ENCODE assay signal across 14 cellular contexts in genomic region chrX:19827088-19827487, GRCh38.
A peak's percentile ranks its signal among the peaks of the same experiment; 100 is the strongest.
DNase-seq lines count a peak whose midpoint lies in the region; ATAC-seq and TF ChIP-seq lines count a peak whose summit lies in the region.
"Had no signal": no experiment of that assay in that cellular context is flagged by ENCODE, and none has a peak within 500 bp of the region (broad histone marks: within the 10 kb centered on the region; RNA-seq: fewer than 3 reads in every experiment).

No MANE protein-coding gene starts in this region.

- no peaks in the 10 kb centered on the region for H3K36me3 ChIP-seq in uterus
- H3K36me3 ChIP-seq: heart right ventricle, Peyer's patch had no signal

- peak overlapping the region; percentile 88 for H3K27ac Mint-ChIP-seq in activated naive CD4-positive, alpha-beta T cell treated with anti-CD3 and anti-CD28 coated beads, Interleukin-2, amount 10 ng/mL, durations not matched to agents 7 days and 5 days
- H3K27ac Mint-ChIP-seq in activated B cell treated with CpG ODN at 0.5 μM for 24 hours, result peak overlapping the region; percentile 76
- H3K27ac Mint-ChIP-seq in endothelial cell (ENCODE audit: unreplicated experiment), result peak overlapping the region; percentile 61
- peak overlapping the region; percentile 20 to 71 for H3K27ac Mint-ChIP-seq in stimulated activated naive CD8-positive, alpha-beta T cell treated with anti-CD3 and anti-CD28 coated beads, Interleukin-15, amount 100 ng/mL, for 72 hours

- no peaks in the 10 kb centered on the region for H3K27me3 Mint-ChIP-seq in activated naive CD4-positive, alpha-beta T cell treated with anti-CD3 and anti-CD28 coated beads, Interleukin-2, amount 10 ng/mL, durations not matched to agents 7 days and 5 days
- H3K27me3 Mint-ChIP-seq in activated B cell treated with CpG ODN at 0.5 μM for 24 hours, result no peaks in the 10 kb centered on the region
- H3K27me3 Mint-ChIP-seq in endothelial cell (ENCODE audit: unreplicated experiment), result no peaks in the 10 kb centered on the region
- H3K27me3 Mint-ChIP-seq in stimulated activated naive CD8-positive, alpha-beta T cell treated with anti-CD3 and anti-CD28 coated beads, Interleukin-15, amount 100 ng/mL, for 72 hours, result no peaks in the 10 kb centered on the region

- H3K36me3 Mint-ChIP-seq in activated naive CD4-positive, alpha-beta T cell treated with anti-CD3 and anti-CD28 coated beads, Interleukin-2, amount 10 ng/mL, durations not matched to agents 7 days and 5 days, result peaks cover 7% of the 10 kb centered on the region
- H3K36me3 Mint-ChIP-seq in activated B cell treated with CpG ODN at 0.5 μM for 24 hours (ENCODE audit: low read depth) (peaks cover 16% of the 10 kb centered on the region), endothelial cell (ENCODE audit: low read depth, unreplicated experiment) (peaks cover 8% of the 10 kb centered on the region)

- H3K27me3 ChIP-seq in uterus, result no peaks in the 10 kb centered on the region
- H3K27me3 ChIP-seq: heart right ventricle, Peyer's patch had no signal

- no peaks in the 10 kb centered on the region for H3K9me3 Mint-ChIP-seq in activated naive CD4-positive, alpha-beta T cell treated with anti-CD3 and anti-CD28 coated beads, Interleukin-2, amount 10 ng/mL, durations not matched to agents 7 days and 5 days
- H3K9me3 Mint-ChIP-seq in activated B cell treated with CpG ODN at 0.5 μM for 24 hours (no peaks in the 10 kb centered on the region), endothelial cell (ENCODE audit: unreplicated experiment) (no peaks in the 10 kb centered on the region)
- no peaks in the 10 kb centered on the region for H3K9me3 Mint-ChIP-seq in stimulated activated naive CD8-positive, alpha-beta T cell treated with anti-CD3 and anti-CD28 coated beads, Interleukin-15, amount 100 ng/mL, for 72 hours

- H3K4me1 Mint-ChIP-seq in activated naive CD4-positive, alpha-beta T cell treated with anti-CD3 and anti-CD28 coated beads, Interleukin-2, amount 10 ng/mL, durations not matched to agents 7 days and 5 days, result peaks cover 47% of the 10 kb centered on the region
- H3K4me1 Mint-ChIP-seq in activated B cell treated with CpG ODN at 0.5 μM for 24 hours (peaks cover 31% of the 10 kb centered on the region), endothelial cell (ENCODE audit: unreplicated experiment) (peaks cover 20% of the 10 kb centered on the region)
- peaks cover 29% of the 10 kb centered on the region for H3K4me1 Mint-ChIP-seq in stimulated activated naive CD8-positive, alpha-beta T cell treated with anti-CD3 and anti-CD28 coated beads, Interleukin-15, amount 100 ng/mL, for 72 hours

- POLR2A ChIA-PET in activated B cell treated with CpG ODN at 0.5 μM for 24 hours (lab: Charles Lee), result interaction anchor here (1.0 to 1.5 kb wide), 3 partner anchors 13 to 44 kb away, joined by 3 to 4 read pairs (median 4); no protein-coding TSS in a partner anchor

- H3K4me3 Mint-ChIP-seq in activated naive CD4-positive, alpha-beta T cell treated with anti-CD3 and anti-CD28 coated beads, Interleukin-2, amount 10 ng/mL, durations not matched to agents 7 days and 5 days, result peak overlapping the region; percentile 34
- peak overlapping the region; percentile 38 for H3K4me3 Mint-ChIP-seq in activated B cell treated with CpG ODN at 0.5 μM for 24 hours
- H3K4me3 Mint-ChIP-seq in endothelial cell (ENCODE audit: unreplicated experiment), result no peak overlapping the region
- H3K4me3 Mint-ChIP-seq in stimulated activated naive CD8-positive, alpha-beta T cell treated with anti-CD3 and anti-CD28 coated beads, Interleukin-15, amount 100 ng/mL, for 72 hours, result peak overlapping the region; percentile 35 to 42

- no peaks in the 10 kb centered on the region for H3K9me3 ChIP-seq in uterus
- H3K9me3 ChIP-seq: Peyer's patch had no signal

- H3K27ac ChIP-seq in uterus, result no peak overlapping the region

- DNase-seq in activated naive CD4-positive, alpha-beta T cell treated with anti-CD3 and anti-CD28 coated beads, Interleukin-2, amount 10 ng/mL, durations not matched to agents 7 days and 5 days, result no peak
- no peak for DNase-seq in activated naive CD4-positive, alpha-beta T cell (lab: John Stamatoyannopoulos, UW)
- DNase-seq in activated B cell treated with CpG ODN at 0.5 μM for 24 hours (no peak), endothelial cell (ENCODE audit: low spot score) (no peak), GM19240 (ENCODE audit: insufficient read length, low spot score) (no peak), uterus (no peak), NCI-H187 treated with DMSO at 0.1 percent for 48 hours (lab: John Stamatoyannopoulos, UW) (no peak)
- no peak for DNase-seq in stimulated activated naive CD8-positive, alpha-beta T cell treated with anti-CD3 and anti-CD28 coated beads, Interleukin-15, amount 100 ng/mL, for 72 hours
- DNase-seq: activated CD4-positive, alpha-beta T cell treated with anti-CD3 and anti-CD28 coated beads, Interleukin-2, amount 50 U/mL, for 1 hour; heart right ventricle; NCI-H1694; NCI-H510A treated with DMSO at 0.1 percent for 48 hours; Peyer's patch had no signal

- TF ChIP-seq POLR2A in uterus (IDR thresholded peaks at IDR 0.05), result no peak

- ATAC-seq in activated B cell treated with CpG ODN at 0.5 μM for 24 hours (ENCODE audit: low read depth), result no peak
- no peak for ATAC-seq in stimulated activated naive CD8-positive, alpha-beta T cell treated with anti-CD3 and anti-CD28 coated beads, Interleukin-15, amount 100 ng/mL, for 72 hours
- ATAC-seq: esophagus mucosa, heart right ventricle had no signal

- intact Hi-C loops in activated B cell treated with CpG ODN at 0.5 μM for 24 hours (cut with micrococcal nuclease), result loop anchor here (2.0 kb wide), 1 partner anchor 14 kb away; no protein-coding TSS in a partner anchor
- intact Hi-C loops in uterus (cut with DNase I; ENCODE audit: low total_unique reads), result no loop called here

- CTCF ChIA-PET in activated naive CD4-positive, alpha-beta T cell treated with anti-CD3 and anti-CD28 coated beads, Interleukin-2, amount 10 ng/mL, durations not matched to agents 7 days and 5 days (lab: Charles Lee), result interaction anchor here (1.0 kb wide), 2 partner anchors 12 to 25 kb away, joined by 3 to 5 read pairs; no protein-coding TSS in a partner anchor
- CTCF ChIA-PET in activated B cell treated with CpG ODN at 0.5 μM for 24 hours (lab: Charles Lee), result no interaction called here

- no peak overlapping the region for H3K4me3 ChIP-seq in uterus
- H3K4me3 ChIP-seq: heart right ventricle, Peyer's patch had no signal

- H3K4me1 ChIP-seq in uterus, result no peaks in the 10 kb centered on the region
- H3K4me1 ChIP-seq: Peyer's patch had no signal

- no peak for TF ChIP-seq CTCF in activated B cell treated with CpG ODN at 0.5 μM for 24 hours (IDR thresholded peaks at IDR 0.05)
- no peak for TF ChIP-seq CTCF in endothelial cell (IDR thresholded peaks at IDR 0.05; ENCODE audit: unreplicated experiment)
- no peak for TF ChIP-seq CTCF in uterus (IDR thresholded peaks at IDR 0.05)
